ENCODE assay signal across 10 cellular contexts in the genomic region with DNA sequence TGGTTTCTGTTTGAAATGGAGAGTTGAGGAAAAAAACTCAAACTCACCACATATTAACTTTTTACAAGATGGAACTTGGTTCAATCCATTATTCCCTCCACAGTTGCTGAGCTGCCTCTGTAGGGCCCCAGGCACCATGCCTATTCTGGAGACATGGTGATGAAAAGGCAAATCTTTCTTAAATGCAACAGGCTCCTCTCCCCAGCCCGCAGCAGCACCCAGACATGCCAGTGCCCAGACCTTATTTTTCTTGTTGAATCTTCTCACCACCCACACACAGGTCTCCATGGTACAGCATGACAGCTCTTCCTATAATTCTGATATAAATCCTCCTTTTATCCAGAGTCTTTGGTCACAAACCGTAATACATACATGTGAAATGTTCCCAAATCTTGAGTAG. TPM values are rescaled to one million over a fixed set of nuclear protein-coding genes. Genes with fewer than 3 reads are reported as not detected.
A peak's percentile ranks its signal among the peaks of the same experiment; 100 is the strongest.
DNase-seq lines count a peak whose midpoint lies in the region; ATAC-seq and TF ChIP-seq lines count a peak whose summit lies in the region.
"Had no signal": no experiment of that assay in that cellular context is flagged by ENCODE, and none has a peak within 500 bp of the region (broad histone marks: within the 10 kb centered on the region; RNA-seq: fewer than 3 reads in every experiment).

No MANE protein-coding gene starts in this region.

- peaks cover 15% of the 10 kb centered on the region for H3K36me3 Mint-ChIP-seq in stimulated activated memory B cell treated with anti-CD40 and anti-IgM and Interleukin-4, amounts not matched to agents 10 μg/mL and 1 μg/mL and 100 μg/mL, for 72 hours

- H3K36me3 ChIP-seq in SK-N-MC (ENCODE audit: insufficient read depth, low read length) (no peaks in the 10 kb centered on the region), esophagus squamous epithelium (no peaks in the 10 kb centered on the region)

- H3K4me1 Mint-ChIP-seq in stimulated activated memory B cell treated with anti-CD40 and anti-IgM and Interleukin-4, amounts not matched to agents 10 μg/mL and 1 μg/mL and 100 μg/mL, for 72 hours, result peaks cover 64% of the 10 kb centered on the region

- H3K4me3 ChIP-seq in SK-N-MC (peak overlapping the region; percentile 71), esophagus squamous epithelium (peak overlapping the region in 3 of 4 donors; percentile 28 to 51 (median 29))
- H3K4me3 ChIP-seq: HAP-1 had no signal

- H3K4me3 Mint-ChIP-seq in stimulated activated memory B cell treated with anti-CD40 and anti-IgM and Interleukin-4, amounts not matched to agents 10 μg/mL and 1 μg/mL and 100 μg/mL, for 72 hours, result peak overlapping the region; percentile 79

- 7 to 26% methylated on average over 2 of the region's 2 CpGs for WGBS in esophagus squamous epithelium, 2 donors

- H3K27me3 ChIP-seq in esophagus squamous epithelium, result no peaks in the 10 kb centered on the region

- ATAC-seq in GM18511 (IDR thresholded peaks at IDR 0.05; ENCODE audit: unreplicated experiment), result peak; percentile 4
- ATAC-seq in stimulated activated memory B cell treated with anti-CD40 and anti-IgM and Interleukin-4, amounts not matched to agents 10 μg/mL and 1 μg/mL and 100 μg/mL, for 72 hours, result no peak
- ATAC-seq in HG03196 (IDR thresholded peaks at IDR 0.05; ENCODE audit: unreplicated experiment), result no peak

- peak overlapping the region; percentile 90 for H3K27ac Mint-ChIP-seq in stimulated activated memory B cell treated with anti-CD40 and anti-IgM and Interleukin-4, amounts not matched to agents 10 μg/mL and 1 μg/mL and 100 μg/mL, for 72 hours

- DNase-seq in SK-N-MC (ENCODE audit: low read depth, low spot score) (no peak), esophagus squamous epithelium (lab: John Stamatoyannopoulos, UW) (no peak), NOMO-1 treated with dmso at 0.1 percent for 144 hours (lab: John Stamatoyannopoulos, UW; ENCODE audit: unreplicated experiment) (no peak), NCI-H446 (lab: John Stamatoyannopoulos, UW) (no peak)
- no peak for DNase-seq in activated CD4-positive, CD25-positive, alpha-beta regulatory T cell treated with anti-CD3 and anti-CD28 coated beads, Interleukin-2, amount 50 U/mL, for 72 hours
- DNase-seq: stimulated activated CD4-positive, alpha-beta T cell treated with anti-CD3 and anti-CD28 coated beads, Interleukin-12 subunit alpha, Interleukin-12 subunit beta, amount 100 ng/mL, for 4 hours had no signal

- H3K27me3 Mint-ChIP-seq in stimulated activated memory B cell treated with anti-CD40 and anti-IgM and Interleukin-4, amounts not matched to agents 10 μg/mL and 1 μg/mL and 100 μg/mL, for 72 hours, result no peaks in the 10 kb centered on the region

- peak overlapping the region; percentile 68 for H3K9ac ChIP-seq in SK-N-MC (ENCODE audit: insufficient read length)

- H3K9me3 ChIP-seq in SK-N-MC (ENCODE audit: low read depth, low read length) (no peaks in the 10 kb centered on the region), esophagus squamous epithelium (no peaks in the 10 kb centered on the region)
- H3K9me3 ChIP-seq: HAP-1 had no signal

- intact Hi-C loops in esophagus squamous epithelium (cut with DNase I), result no loop called here

- no peaks in the 10 kb centered on the region for H3K9me3 Mint-ChIP-seq in stimulated activated memory B cell treated with anti-CD40 and anti-IgM and Interleukin-4, amounts not matched to agents 10 μg/mL and 1 μg/mL and 100 μg/mL, for 72 hours

- no peak for TF ChIP-seq POLR2A in esophagus squamous epithelium (IDR thresholded peaks at IDR 0.05)

- H3K27ac ChIP-seq in SK-N-MC (peak overlapping the region; percentile 91), esophagus squamous epithelium (peak overlapping the region; percentile 69 to 90 (median 88))

- TF ChIP-seq CTCF in esophagus squamous epithelium (IDR thresholded peaks at IDR 0.05), result no peak

- H3K4me1 ChIP-seq in esophagus squamous epithelium, result peaks cover 20 to 92% (median 38%) of the 10 kb centered on the region in 3 donors
- H3K4me1 ChIP-seq: HAP-1 had no signal

RNA-seq across cellular contexts. Expression of a gene that starts 7.6 kb away (rescaled TPM):
- 10 to 100 TPM; 42.1 to 86.7 (median 67.5) TPM for total RNA-seq in esophagus squamous epithelium
